ENCODE assay signal across 1 cellular context in the genomic region with DNA sequence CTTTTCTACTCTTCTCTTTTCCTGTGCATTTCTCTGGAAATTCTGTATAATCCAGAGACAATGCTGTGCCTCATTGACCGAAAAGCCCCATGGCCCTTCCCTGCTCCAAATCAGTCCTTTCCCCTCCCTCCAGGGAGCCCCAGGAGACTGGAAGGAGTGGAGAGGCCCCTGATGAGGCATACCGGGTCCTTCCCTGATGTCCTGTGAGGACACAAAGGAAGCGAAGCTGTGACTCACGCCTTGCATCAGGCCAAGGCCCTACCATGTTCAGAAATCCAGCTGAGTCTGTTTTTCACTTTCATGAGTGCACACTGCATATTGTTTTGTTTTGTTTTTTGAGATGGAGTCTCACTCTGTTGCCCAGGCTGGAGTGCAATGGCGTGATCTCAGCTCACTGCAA.
TF ChIP-seq lines count a peak whose summit lies in the region.

No MANE protein-coding gene starts in this region.

TF ChIP-seq in GM23338, 12 proteins besides CTCF, POLR2A, EP300 and RAD21 (continued from another document):
- no peak for TF ChIP-seq ZNF462 (CRISPR knock-in tag; IDR thresholded peaks at IDR 0.05)
- TF ChIP-seq STAT1 (IDR thresholded peaks at IDR 0.05; ENCODE audit: unreplicated experiment) = no peak
- TF ChIP-seq JUNB (IDR thresholded peaks at IDR 0.05; ENCODE audit: unreplicated experiment) = no peak
- TF ChIP-seq NANOG (IDR thresholded peaks at IDR 0.05; ENCODE audit: borderline replicate concordance) = no peak
- no peak for TF ChIP-seq CREB1 (CRISPR knock-in tag; IDR thresholded peaks at IDR 0.05; ENCODE audit: low read depth)
- no peak for TF ChIP-seq POLR2AphosphoS5 (IDR thresholded peaks at IDR 0.05; ENCODE audit: low read depth)
- no peak for TF ChIP-seq EZH2phosphoT487 (IDR thresholded peaks at IDR 0.05; ENCODE audit: unreplicated experiment)
- TF ChIP-seq, protein P1, sequence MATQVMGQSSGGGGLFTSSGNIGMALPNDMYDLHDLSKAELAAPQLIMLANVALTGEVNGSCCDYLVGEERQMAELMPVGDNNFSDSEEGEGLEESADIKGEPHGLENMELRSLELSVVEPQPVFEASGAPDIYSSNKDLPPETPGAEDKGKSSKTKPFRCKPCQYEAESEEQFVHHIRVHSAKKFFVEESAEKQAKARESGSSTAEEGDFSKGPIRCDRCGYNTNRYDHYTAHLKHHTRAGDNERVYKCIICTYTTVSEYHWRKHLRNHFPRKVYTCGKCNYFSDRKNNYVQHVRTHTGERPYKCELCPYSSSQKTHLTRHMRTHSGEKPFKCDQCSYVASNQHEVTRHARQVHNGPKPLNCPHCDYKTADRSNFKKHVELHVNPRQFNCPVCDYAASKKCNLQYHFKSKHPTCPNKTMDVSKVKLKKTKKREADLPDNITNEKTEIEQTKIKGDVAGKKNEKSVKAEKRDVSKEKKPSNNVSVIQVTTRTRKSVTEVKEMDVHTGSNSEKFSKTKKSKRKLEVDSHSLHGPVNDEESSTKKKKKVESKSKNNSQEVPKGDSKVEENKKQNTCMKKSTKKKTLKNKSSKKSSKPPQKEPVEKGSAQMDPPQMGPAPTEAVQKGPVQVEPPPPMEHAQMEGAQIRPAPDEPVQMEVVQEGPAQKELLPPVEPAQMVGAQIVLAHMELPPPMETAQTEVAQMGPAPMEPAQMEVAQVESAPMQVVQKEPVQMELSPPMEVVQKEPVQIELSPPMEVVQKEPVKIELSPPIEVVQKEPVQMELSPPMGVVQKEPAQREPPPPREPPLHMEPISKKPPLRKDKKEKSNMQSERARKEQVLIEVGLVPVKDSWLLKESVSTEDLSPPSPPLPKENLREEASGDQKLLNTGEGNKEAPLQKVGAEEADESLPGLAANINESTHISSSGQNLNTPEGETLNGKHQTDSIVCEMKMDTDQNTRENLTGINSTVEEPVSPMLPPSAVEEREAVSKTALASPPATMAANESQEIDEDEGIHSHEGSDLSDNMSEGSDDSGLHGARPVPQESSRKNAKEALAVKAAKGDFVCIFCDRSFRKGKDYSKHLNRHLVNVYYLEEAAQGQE (IDR thresholded peaks at IDR 0.05; ENCODE audit: unreplicated experiment) = no peak
- TF ChIP-seq EZH2 (IDR thresholded peaks at IDR 0.05; ENCODE audit: low read depth, unreplicated experiment) = no peak
TF ChIP-seq in GM23338: peak in this region for 0.
